19 cellular contexts compared by ENCODE assay signal in genomic region chr19:7968008-7968795, GRCh38. TPM values are rescaled to one million over a fixed set of nuclear protein-coding genes. Genes with fewer than 3 reads are reported as not detected.
DNase-seq lines count a peak whose midpoint lies in the region; ATAC-seq, FAIRE-seq and TF ChIP-seq lines count a peak whose summit lies in the region.
"Had no signal": no experiment of that assay in that cellular context is flagged by ENCODE, and none has a peak within 500 bp of the region (broad histone marks: within the 10 kb centered on the region; RNA-seq: fewer than 3 reads in every experiment).

No MANE protein-coding gene starts in this region.

- no peak overlapping the region for H3K23ac ChIP-seq in trophoblast cell (ENCODE audit: low read length)

- H3K36me3 Mint-ChIP-seq in WTC11, result peaks cover 55% of the 10 kb centered on the region

- no peak overlapping the region for H2BK5ac ChIP-seq in trophoblast cell (ENCODE audit: low read depth, low read length, poor library complexity)

- no peak for DNase-seq in HTR-8/SVneo (ENCODE audit: insufficient read length, low spot score)
- DNase-seq in WTC11 (ENCODE audit: low spot score), result no peak
- peak; percentile 36 for DNase-seq in osteoblast (ENCODE audit: insufficient read length, low spot score, missing footprints)
- no peak for DNase-seq in trophoblast cell
- DNase-seq: ACHN, DMS79 treated with DMSO at 0.1 percent for 48 hours, NCI-H1436, NCI-H1930, NCI-H345, NCI-H524 treated with DMSO at 0.1 percent for 48 hours, PC-3, RPMI8226, SIG-M5 had no signal

- H4K12ac ChIP-seq in trophoblast cell (ENCODE audit: low read depth, low read length), result no peak overlapping the region

- H2AK5ac ChIP-seq in trophoblast cell (ENCODE audit: low read length), result no peak overlapping the region

- no peak overlapping the region for H3K27ac ChIP-seq in osteoblast (ENCODE audit: low read depth, low read length)
- H3K27ac ChIP-seq in trophoblast cell (ENCODE audit: low read depth, low read length), result no peak overlapping the region
- H3K27ac ChIP-seq: C4-2B had no signal

- POLR2A ChIA-PET in WTC11 (lab: Charles Lee), result no interaction called here

- no peak overlapping the region for H3K4me3 ChIP-seq in iPS-15b (ENCODE audit: low read depth, low read length)
- no peak overlapping the region for H3K4me3 ChIP-seq in osteoblast (ENCODE audit: insufficient read depth, low read length)
- no peak overlapping the region for H3K4me3 ChIP-seq in trophoblast cell (ENCODE audit: low read depth, low read length)

- H4K8ac ChIP-seq in trophoblast cell (ENCODE audit: low read depth, low read length), result no peak overlapping the region

- H3K4me1 Mint-ChIP-seq in WTC11, result peaks cover 24% of the 10 kb centered on the region

- H3K79me1 ChIP-seq in trophoblast cell (ENCODE audit: low read length), result peaks cover 4% of the 10 kb centered on the region

- no peak overlapping the region for H3K18ac ChIP-seq in trophoblast cell (ENCODE audit: low read length)

- no peaks in the 10 kb centered on the region for H3K27me3 Mint-ChIP-seq in WTC11 (ENCODE audit: low read depth)

- no peaks in the 10 kb centered on the region for H3K9me3 ChIP-seq in iPS-15b (ENCODE audit: control insufficient read depth, insufficient read depth, low read length)
- H3K9me3 ChIP-seq in osteoblast (ENCODE audit: low read depth, low read length), result no peaks in the 10 kb centered on the region
- H3K9me3 ChIP-seq in trophoblast cell (ENCODE audit: insufficient read depth, low read depth, low read length), result no peaks in the 10 kb centered on the region

- H3K4ac ChIP-seq in trophoblast cell (ENCODE audit: low read depth, low read length), result no peak overlapping the region

- FAIRE-seq in HTR-8/SVneo (lab: Jason Lieb, UNC), result peak; percentile 60

- no peak for TF ChIP-seq CTCF in WTC11 (IDR thresholded peaks at IDR 0.05)
- TF ChIP-seq CTCF in osteoblast (IDR thresholded peaks at IDR 0.05; ENCODE audit: extremely low read depth, low read depth, low read length), result no peak

- H4K20me1 ChIP-seq in osteoblast (ENCODE audit: insufficient read depth, low read length), result peaks cover 19% of the 10 kb centered on the region

- H3K4me3 Mint-ChIP-seq in WTC11, result no peak overlapping the region; the same call in 1 of the 2 replicates

- CTCF ChIA-PET in WTC11 (lab: Charles Lee), result interaction anchor here (4.9 to 5.1 kb wide), 2 partner anchors 24 to 34 kb away, joined by 64 to 90 read pairs; partner anchors contain the start of gene TIMM44

- no peak overlapping the region for H2BK12ac ChIP-seq in trophoblast cell (ENCODE audit: low read length)

- H2BK120ac ChIP-seq in trophoblast cell (ENCODE audit: insufficient read depth, low read length, poor library complexity), result no peak overlapping the region

- no peaks in the 10 kb centered on the region for H3K9me3 Mint-ChIP-seq in WTC11

- WGBS in trophoblast cell (ENCODE audit: extremely low coverage, insufficient coverage, insufficient read length), result no CpG with 5 or more reads among the region's 15 CpGs

- no peak overlapping the region for H4K91ac ChIP-seq in trophoblast cell (ENCODE audit: low read depth, low read length)

- no peak overlapping the region for H2AFZ ChIP-seq in osteoblast (ENCODE audit: low read length)
- H2AFZ ChIP-seq in trophoblast cell (ENCODE audit: insufficient read depth, low read length, poor library complexity), result no peak overlapping the region

- peaks cover 7% of the 10 kb centered on the region for H3K4me1 ChIP-seq in iPS-15b (ENCODE audit: control insufficient read depth, insufficient read depth, low read length)
- no peaks in the 10 kb centered on the region for H3K4me1 ChIP-seq in osteoblast (ENCODE audit: insufficient read depth, low read length)
- H3K4me1 ChIP-seq in trophoblast cell (ENCODE audit: control insufficient read depth in 1 of 2, insufficient read depth in 2 of 2, low read length in 2 of 2), result peaks cover 4 to 11% of the 10 kb centered on the region in 2 experiments

- H3K9ac ChIP-seq in iPS-15b (ENCODE audit: low read depth, low read length), result peak overlapping the region; percentile 47
- no peak overlapping the region for H3K9ac ChIP-seq in trophoblast cell (ENCODE audit: low read length)

- H3K27me3 ChIP-seq in iPS-15b (ENCODE audit: control insufficient read depth, insufficient read depth, low read length) (no peaks in the 10 kb centered on the region), osteoblast (ENCODE audit: insufficient read depth, low read length) (no peaks in the 10 kb centered on the region), trophoblast cell (ENCODE audit: insufficient read depth, low read length) (no peaks in the 10 kb centered on the region)

- no peak overlapping the region for H3K14ac ChIP-seq in trophoblast cell (ENCODE audit: low read length)

- peak overlapping the region; percentile 68 for H3K27ac Mint-ChIP-seq in WTC11

- H3K4me2 ChIP-seq in osteoblast (ENCODE audit: insufficient read depth, low read length) (no peak overlapping the region), trophoblast cell (ENCODE audit: low read length) (no peak overlapping the region)

- ATAC-seq in WTC11 (no peak), GM19452 (IDR thresholded peaks at IDR 0.05; ENCODE audit: unreplicated experiment) (no peak), GM19467 (IDR thresholded peaks at IDR 0.05; ENCODE audit: unreplicated experiment) (no peak), GM19455 (IDR thresholded peaks at IDR 0.05; ENCODE audit: unreplicated experiment) (no peak)
- ATAC-seq: PC-3, SK-N-SH treated with all-trans-retinoic acid at 6 μM for 48 hours had no signal

- H3K79me2 ChIP-seq in osteoblast (ENCODE audit: insufficient read depth, low read length) (peaks cover 4% of the 10 kb centered on the region), trophoblast cell (ENCODE audit: control insufficient read depth, insufficient read depth, low read length, poor library complexity) (no peaks in the 10 kb centered on the region)

- peaks cover 67% of the 10 kb centered on the region for H3K36me3 ChIP-seq in iPS-15b (ENCODE audit: control insufficient read depth, insufficient read depth, low read length)
- peaks cover 47% of the 10 kb centered on the region for H3K36me3 ChIP-seq in osteoblast (ENCODE audit: insufficient read depth, low read length)
- H3K36me3 ChIP-seq in trophoblast cell (ENCODE audit: control insufficient read depth in 1 of 2, insufficient read depth in 2 of 2, low read length in 2 of 2), result peaks cover 68 to 69% of the 10 kb centered on the region in 2 experiments

TF ChIP-seq in WTC11, 78 proteins besides CTCF, POLR2A, EP300 and RAD21 (continues in another document):
- no peak for TF ChIP-seq TP53 (CRISPR knock-in tag; IDR thresholded peaks at IDR 0.05)
- TF ChIP-seq ZNF281 (CRISPR knock-in tag; IDR thresholded peaks at IDR 0.05), result no peak
- no peak for TF ChIP-seq NR2C2 (CRISPR knock-in tag; IDR thresholded peaks at IDR 0.05)
- TF ChIP-seq NR3C1 (CRISPR knock-in tag; conservative IDR thresholded peaks at IDR 0.05; ENCODE audit: low read depth), result no peak
- no peak for TF ChIP-seq ZSCAN18 (CRISPR knock-in tag; IDR thresholded peaks at IDR 0.05)
- TF ChIP-seq KAT7 (CRISPR knock-in tag; IDR thresholded peaks at IDR 0.05; ENCODE audit: borderline replicate concordance), result no peak
- TF ChIP-seq RELA (CRISPR knock-in tag; IDR thresholded peaks at IDR 0.05; ENCODE audit: borderline replicate concordance), result no peak
- no peak for TF ChIP-seq MAX (CRISPR knock-in tag; IDR thresholded peaks at IDR 0.05)
- no peak for TF ChIP-seq SMAD3 (CRISPR knock-in tag; IDR thresholded peaks at IDR 0.05; ENCODE audit: borderline replicate concordance)

RNA-seq across cellular contexts. Expression of gene TIMM44, which starts 24.7 kb away (rescaled TPM):
- total RNA-seq in WTC11 (2021) (103 to 129 TPM (median 103 TPM) in 3 replicates), osteoblast (52.5 and 55.4 TPM in 2 replicates)
- polyA plus RNA-seq in trophoblast cell (2013), result 55.8 and 58.2 TPM in 2 replicates

RNA-seq across cellular contexts. Expression of gene ELAVL1, which starts 37.2 kb away (rescaled TPM):
- total RNA-seq in WTC11 (2021) (144 to 160 TPM (median 149 TPM) in 3 replicates), osteoblast (23.0 and 25.7 TPM in 2 replicates)
- polyA plus RNA-seq in trophoblast cell (2013), result 65.9 and 68.2 TPM in 2 replicates

RNA-seq across cellular contexts. Expression of gene CTXN1, which starts 42.3 kb away (rescaled TPM):
- 41.5 to 48.2 TPM (median 44.3 TPM) in 3 replicates for total RNA-seq in WTC11 (2021)
- total RNA-seq in osteoblast, result 1.5 and 2.5 TPM in 2 replicates
- polyA plus RNA-seq in trophoblast cell (2013), result 21.5 and 23.0 TPM in 2 replicates

RNA-seq across cellular contexts. Expression of gene SNAPC2, which starts 48.1 kb away (rescaled TPM):
- total RNA-seq in WTC11 (2021), result 23.2 to 24.3 TPM (median 23.7 TPM) in 3 replicates
- total RNA-seq in osteoblast, result 16.8 and 18.5 TPM in 2 replicates
- 16.9 and 18.3 TPM in 2 replicates for polyA plus RNA-seq in trophoblast cell (2013)

RNA-seq across cellular contexts. Expression of gene TGFBR3L, which starts 53.6 kb away (rescaled TPM):
- total RNA-seq in WTC11 (2021) (4.1 to 7.4 TPM (median 6.5 TPM) in 3 replicates), osteoblast (under 0.01 TPM in 1 of 2 replicates, not detected in the other)
- polyA plus RNA-seq in trophoblast cell (2013), result 0.64 and 0.90 TPM in 2 replicates

Comparison
In these comparisons a context has a peak if more than half of its experiments do, and no peak if none do; other contexts are left out.
1. RNA of gene CTXN1, which starts 42.3 kb away (total RNA-seq): 41.5 to 48.2 TPM in WTC11; 1.5 to 2.5 TPM in osteoblast; every median in the first group is over 10 times any median in the second.